In genomic region chr13:99367106-99367616, GRCh38 we compare ENCODE assay signal across 14 cellular contexts. TPM values are rescaled to one million over a fixed set of nuclear protein-coding genes. Genes with fewer than 3 reads are reported as not detected.
DNase-seq lines count a peak whose midpoint lies in the region; ATAC-seq, FAIRE-seq and TF ChIP-seq lines count a peak whose summit lies in the region.
"Had no signal": no experiment of that assay in that cellular context is flagged by ENCODE, and none has a peak within 500 bp of the region (broad histone marks: within the 10 kb centered on the region; RNA-seq: fewer than 3 reads in every experiment).

No MANE protein-coding gene starts in this region.

- intact Hi-C loops in CD4-positive, alpha-beta T cell (cut with DNase I, micrococcal nuclease) = loop anchor here in 1 of 2 experiments (2.0 kb wide), 2 partner anchors 14 to 60 kb away; partner anchors contain the start of gene GPR183
- intact Hi-C loops in GM12878 (cut with micrococcal nuclease; ENCODE audit: unreplicated experiment) = loop anchor here (5.0 kb wide), 1 partner anchor 165 kb away; the partner anchor contains the start of gene UBAC2
- intact Hi-C loops in mucosa of descending colon (cut with DNase I, micrococcal nuclease) = no loop called here
- intact Hi-C loops in lower lobe of right lung (cut with DNase I) = no loop called here

- peak overlapping the region; percentile 65 for H3K27ac ChIP-seq in CD4-positive, alpha-beta T cell (ENCODE audit: low read depth, low read length)
- H3K27ac ChIP-seq in GM12878 (ENCODE audit: control insufficient read depth, insufficient read depth) (peak overlapping the region; percentile 93), lower lobe of right lung (no peak overlapping the region)
- H3K27ac ChIP-seq: prostate gland, vagina had no signal

- POLR2A ChIA-PET in CD4-positive, alpha-beta T cell (lab: Charles Lee) = interaction anchor here (0.6 to 4.1 kb wide), 17 partner anchors 9 to 157 kb away, joined by 3 to 85 read pairs (median 4); partner anchors contain the start of gene GPR183
- POLR2A ChIA-PET in T-cell (lab: Charles Lee) (interaction anchor here (0.7 to 1.9 kb wide), 9 partner anchors 8 to 71 kb away, joined by 3 to 6 read pairs (median 4); no protein-coding TSS in a partner anchor), GM12878 (lab: Charles Lee) (interaction anchor here (0.9 to 3.9 kb wide), 18 partner anchors 10 to 162 kb away, joined by 3 to 59 read pairs (median 5); partner anchors contain the start of gene GPR183)

- no peak for TF ChIP-seq EP300 in GM12878 (IDR thresholded peaks at IDR 0.05; ENCODE audit: borderline replicate concordance in 1 of 2, control insufficient read depth in 1 of 2, low read depth in 2 of 2, low read length in 2 of 2)

- CTCF ChIA-PET in CD4-positive, alpha-beta T cell (lab: Charles Lee) = interaction anchor here (0.9 to 2.5 kb wide), 9 partner anchors 8 to 98 kb away, joined by 3 to 20 read pairs (median 4); no protein-coding TSS in a partner anchor
- CTCF ChIA-PET in T-cell (lab: Charles Lee) = interaction anchor here (0.7 to 2.3 kb wide), 13 partner anchors 11 to 101 kb away, joined by 3 to 15 read pairs (median 3); no protein-coding TSS in a partner anchor
- CTCF ChIA-PET in GM12878 (lab: Yijun Ruan, JAX) = interaction anchor here (0.7 to 4.1 kb wide), 24 partner anchors 9 to 136 kb away, joined by 3 to 40 read pairs (median 6); partner anchors contain the start of gene GPR183

- SMC1A ChIA-PET in GM12878 (lab: Charles Lee; ENCODE audit: uncharacterized antibody, unreplicated experiment) = interaction anchor here (1.0 to 6.7 kb wide), 28 partner anchors 12 to 101 kb away, joined by 3 to 148 read pairs (median 12); partner anchors contain the start of gene GPR183

- H3K9me3 ChIP-seq in CD4-positive, alpha-beta T cell (ENCODE audit: control insufficient read depth, low read length) = no peaks in the 10 kb centered on the region
- H3K9me3 ChIP-seq in GM12878 (replicated peaks; ENCODE audit: control insufficient read depth, insufficient read depth, low read length) (no peaks in the 10 kb centered on the region), mucosa of descending colon (no peaks in the 10 kb centered on the region), lower lobe of right lung (no peaks in the 10 kb centered on the region)
- H3K9me3 ChIP-seq: prostate gland, SK-N-SH, vagina had no signal

- H3K27ac Mint-ChIP-seq in CD4-positive, alpha-beta T cell = peak overlapping the region; percentile 97
- H3K27ac Mint-ChIP-seq in T-cell = peak overlapping the region; percentile 98

- TF ChIP-seq POLR2A in GM12878 (IDR thresholded peaks at IDR 0.05; ENCODE audit: low read depth, low read length) = no peak

- H3K79me2 ChIP-seq in GM12878 (ENCODE audit: control insufficient read depth, insufficient read depth, low read length) = peaks cover 35% of the 10 kb centered on the region

- H3K4me1 Mint-ChIP-seq in CD4-positive, alpha-beta T cell (ENCODE audit: low read depth) = peaks cover 94% of the 10 kb centered on the region
- peaks cover 89 to 95% (median 90%) of the 10 kb centered on the region in 3 donors for H3K4me1 Mint-ChIP-seq in T-cell

- peak overlapping the region; percentile 7; the same call in 1 of the 2 replicates for H3K4me3 ChIP-seq in GM12878
- no peak overlapping the region for H3K4me3 ChIP-seq in mucosa of descending colon
- no peak overlapping the region for H3K4me3 ChIP-seq in lower lobe of right lung
- H3K4me3 ChIP-seq: prostate gland, vagina had no signal

- no peaks in the 10 kb centered on the region for H3K36me3 ChIP-seq in GM12878 (ENCODE audit: control insufficient read depth in 2 of 2, insufficient read depth in 2 of 2, low read length in 1 of 2)
- no peaks in the 10 kb centered on the region for H3K36me3 ChIP-seq in mucosa of descending colon (ENCODE audit: low read depth)
- peaks cover 8% of the 10 kb centered on the region for H3K36me3 ChIP-seq in lower lobe of right lung
- H3K36me3 ChIP-seq: prostate gland had no signal

- no peak for DNase-seq in CD4-positive, alpha-beta T cell
- DNase-seq in T-cell (peak in 7 of 34 experiments; percentile 22 to 43 (median 36)), GM12878 (ENCODE audit: low read depth, low spot score) (no peak), mucosa of descending colon (no peak), lower lobe of right lung (no peak), RKO (ENCODE audit: low spot score) (no peak)
- DNase-seq: MV-4-11, NCI-H2171 treated with DMSO at 0.1 percent for 48 hours, SK-N-SH had no signal

- peak overlapping the region; percentile 74; the same call in 1 of the 2 replicates for H3K9ac ChIP-seq in GM12878 (ENCODE audit: control insufficient read depth, insufficient read depth, low read length)
- H3K9ac ChIP-seq: SK-N-SH had no signal

- peaks cover 67% of the 10 kb centered on the region for H3K36me3 Mint-ChIP-seq in CD4-positive, alpha-beta T cell (ENCODE audit: low read depth)
- H3K36me3 Mint-ChIP-seq in T-cell = peaks cover 46% of the 10 kb centered on the region

- H4K20me1 ChIP-seq in GM12878 (ENCODE audit: control insufficient read depth, insufficient read depth) = no peaks in the 10 kb centered on the region

- no peak for FAIRE-seq in GM12878 (lab: Jason Lieb, UNC)
- FAIRE-seq: colon had no signal

- peak; percentile 42 for ATAC-seq in CD4-positive, alpha-beta T cell (ENCODE audit: poor library complexity)
- peak; percentile 52 to 62 (median 56) for ATAC-seq in T-cell (replicated peaks in 1 of 4)
- peak; percentile 27 for ATAC-seq in GM12878
- peak; percentile 51 for ATAC-seq in mucosa of descending colon
- ATAC-seq in HG03280 (IDR thresholded peaks at IDR 0.05; ENCODE audit: unreplicated experiment) = no peak
- ATAC-seq in GM19351 (IDR thresholded peaks at IDR 0.05; ENCODE audit: unreplicated experiment) = no peak
- no peak for ATAC-seq in lower lobe of right lung

- H3K27me3 ChIP-seq in CD4-positive, alpha-beta T cell (ENCODE audit: control insufficient read depth, insufficient read depth, low read length) = no peaks in the 10 kb centered on the region
- H3K27me3 ChIP-seq in GM12878 (replicated peaks in 1 of 2; ENCODE audit: control insufficient read depth in 2 of 2, insufficient read depth in 2 of 2, low read length in 1 of 2) (no peaks in the 10 kb centered on the region), lower lobe of right lung (ENCODE audit: low read depth) (no peaks in the 10 kb centered on the region)
- H3K27me3 ChIP-seq: vagina had no signal

- RAD21 ChIA-PET in GM12878 (lab: Charles Lee; ENCODE audit: unreplicated experiment) = interaction anchor here (0.9 to 5.3 kb wide), 23 partner anchors 9 to 98 kb away, joined by 3 to 80 read pairs (median 19); partner anchors contain the start of gene GPR183

- no peak for TF ChIP-seq CTCF in CD4-positive, alpha-beta T cell (IDR thresholded peaks at IDR 0.05)
- TF ChIP-seq CTCF in GM12878 (IDR thresholded peaks at IDR 0.05 in 2 of 3, conservative IDR thresholded peaks at IDR 0.05 in 1 of 3; ENCODE audit: control insufficient read depth in 2 of 3, extremely low read depth in 1 of 3, insufficient read depth in 1 of 3, low read depth in 3 of 3, low read length in 3 of 3) (no peak), mucosa of descending colon (IDR thresholded peaks at IDR 0.05) (no peak), lower lobe of right lung (IDR thresholded peaks at IDR 0.05) (no peak)

- no peaks in the 10 kb centered on the region for H3K27me3 Mint-ChIP-seq in CD4-positive, alpha-beta T cell
- H3K27me3 Mint-ChIP-seq in T-cell = no peaks in the 10 kb centered on the region

- H2AFZ ChIP-seq in GM12878 (ENCODE audit: control insufficient read depth, low read depth, low read length) = no peak overlapping the region

- 100% methylated on average over 7 of the region's 7 CpGs for WGBS in GM12878 (ENCODE audit: insufficient coverage, insufficient replicate concordance, low lambda C conversion rate, missing lambda C conversion rate)

- H3K9me3 Mint-ChIP-seq in CD4-positive, alpha-beta T cell = no peaks in the 10 kb centered on the region
- no peaks in the 10 kb centered on the region for H3K9me3 Mint-ChIP-seq in T-cell

- peak overlapping the region; percentile 19; the same call in 1 of the 2 replicates for H3K4me2 ChIP-seq in GM12878 (ENCODE audit: control insufficient read depth, insufficient read depth)
- H3K4me2 ChIP-seq: SK-N-SH had no signal

- no TSS peak for BruUV-seq in GM12878 (replicated peaks; lab: Mats Ljungman, UMichigan)

- H3K4me1 ChIP-seq in GM12878 (ENCODE audit: control insufficient read depth, insufficient read depth, low read length) = peaks cover 54% of the 10 kb centered on the region
- H3K4me1 ChIP-seq in mucosa of descending colon (ENCODE audit: low read depth) = no peaks in the 10 kb centered on the region
- H3K4me1 ChIP-seq in lower lobe of right lung = no peaks in the 10 kb centered on the region
- H3K4me1 ChIP-seq: prostate gland, vagina had no signal

- in situ Hi-C loops in GM12878 (cut with MboI) = loop anchor here (5.0 kb wide), 1 partner anchor 60 kb away; the partner anchor contains the start of gene GPR183

- TF ChIP-seq RAD21 in GM12878 (IDR thresholded peaks at IDR 0.05; ENCODE audit: insufficient read depth, low read depth, low read length) = no peak

- peak overlapping the region; percentile 79 for H3K4me3 Mint-ChIP-seq in CD4-positive, alpha-beta T cell
- H3K4me3 Mint-ChIP-seq in T-cell = peak overlapping the region; percentile 67 to 76 (median 75)

TF ChIP-seq in GM12878, 131 proteins besides CTCF, POLR2A, EP300 and RAD21 (continues in another document):
- TF ChIP-seq DPF2 (IDR thresholded peaks at IDR 0.05) (0 out of 2 replicates have a peak, but pooled peaks have one; percentile 18), SPI1 (IDR thresholded peaks at IDR 0.05; ENCODE audit: borderline replicate concordance, insufficient read depth, low read depth, low read length) (no peak)

RNA-seq across cellular contexts. Expression of gene GPR183, which starts 60.0 kb away (rescaled TPM):
- 100 to 1,000 TPM; 330 to 337 TPM for total RNA-seq in CD4-positive, alpha-beta T cell
- total RNA-seq in T-cell (100 to 1,000 TPM in 3 of 5 donors, 10 to 100 TPM in 2; 69.9 to 152 (median 100) TPM), GM12878 (2014; rRNA removed) (200 and 238 TPM in 2 replicates), GM12878 (2014; rRNA removed; fragmentation: Illumina TruSeq; extraction: Trizol) (224 and 226 TPM in 2 replicates), GM12878 (2021) (138 TPM in 2 replicates), mucosa of descending colon (10 to 100 TPM in 1 of 3 donors, 1 to 10 TPM in 2; 1.6 to 15.3 (median 5.0) TPM), lower lobe of right lung (9.0 TPM)
- 568 and 600 TPM in 2 replicates for total RNA-seq in GM12878 (2013; cell fraction: nucleolus; rRNA removed)
- polyA plus RNA-seq in GM12878 (2011; ENCODE audit: low read depth) = 73.1 TPM
- polyA plus RNA-seq in GM12878 (2011; rRNA removed) (275 and 360 TPM in 2 replicates), GM12878 (2014; fragmentation: Illumina TruSeq; extraction: Trizol) (283 and 347 TPM in 2 replicates), GM12878 (2014; fragmentation: Nextera tagmentation; extraction: Ambion mirVana) (100 to 1,000 TPM; 333 to 669 TPM), GM12878 (2014; rRNA removed) (112 and 134 TPM in 2 replicates), GM12878 (2016; fragmentation: Nextera tagmentation; extraction: Ambion mirVana) (100 to 1,000 TPM; 209 to 225 TPM)
- 142 and 158 TPM in 2 replicates for polyA plus RNA-seq in GM12878 (2011; cell fraction: cytosol; rRNA removed)
- polyA plus RNA-seq in GM12878 (2011; cell fraction: nucleus; rRNA removed) = 78.0 and 100 TPM in 2 replicates
- 60.7 and 150 TPM in 2 replicates for polyA plus RNA-seq in GM12878 (2012)
- 163 and 244 TPM in 2 replicates for polyA minus RNA-seq in GM12878 (2011; rRNA and poly(A)+ RNA removed)
- polyA minus RNA-seq in GM12878 (2011; cell fraction: cytosol; rRNA and poly(A)+ RNA removed) = 51.7 and 55.7 TPM in 2 replicates
- polyA minus RNA-seq in GM12878 (2011; cell fraction: nucleus; rRNA and poly(A)+ RNA removed) = 52.0 and 53.2 TPM in 2 replicates

Comparison
In these comparisons a context has a peak if more than half of its experiments do, and no peak if none do; other contexts are left out.
1. ATAC-seq: peak in CD4-positive, alpha-beta T cell (single experiment), T-cell (4 of 4), GM12878 (single experiment) and mucosa of descending colon (single experiment); none in HG03280 (single experiment), GM19351 (single experiment) and lower lobe of right lung (0 of 2).